10 cellular contexts compared by ENCODE assay signal in the genomic region with DNA sequence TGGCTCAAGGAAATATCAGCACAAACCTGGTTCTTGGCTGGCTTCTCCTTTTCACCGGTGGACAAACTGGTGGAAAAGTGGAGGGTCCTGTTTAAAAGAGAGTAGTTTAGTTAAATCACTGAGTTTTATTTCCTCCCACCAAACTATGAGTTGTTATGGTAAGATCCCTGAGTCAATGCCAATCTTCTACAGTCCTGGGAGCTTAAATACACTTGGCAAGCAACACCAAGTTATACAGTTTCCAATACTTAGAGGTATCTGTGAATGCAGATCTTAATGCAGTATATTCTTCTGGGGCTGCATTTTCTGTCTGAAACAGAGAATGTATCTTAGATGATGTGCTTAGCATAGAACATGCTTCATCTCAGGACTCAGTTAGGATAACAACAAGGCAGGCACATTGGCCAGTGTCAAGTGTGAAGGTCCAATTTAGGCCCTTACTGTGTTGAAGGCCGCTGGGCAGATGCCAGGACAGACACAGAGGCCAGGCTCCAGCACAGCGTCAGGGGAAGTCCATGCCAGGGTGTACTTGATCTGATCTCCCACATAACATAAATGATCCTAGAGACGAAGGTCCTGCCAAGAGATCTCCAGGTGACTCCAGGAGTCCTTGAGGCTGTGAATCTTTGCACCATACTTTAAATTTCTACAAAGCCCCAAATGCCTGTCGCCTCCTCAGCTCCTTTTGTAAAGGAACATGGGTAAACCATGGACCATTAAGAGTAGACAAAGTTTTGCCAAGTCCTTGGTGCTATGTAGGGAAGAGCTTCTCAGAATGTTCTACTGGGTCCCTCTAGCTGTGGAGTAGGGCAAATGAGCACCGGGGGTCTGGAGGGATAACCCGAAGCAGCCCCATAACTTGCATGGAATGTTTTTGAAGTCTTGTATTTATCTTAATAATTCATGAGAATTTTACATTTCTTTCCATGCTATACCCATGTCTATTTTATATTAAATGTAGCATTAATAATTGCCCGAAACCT.
DNase-seq lines count a peak whose midpoint lies in the region; ATAC-seq and TF ChIP-seq lines count a peak whose summit lies in the region.
"Had no signal": no experiment of that assay in that cellular context is flagged by ENCODE, and none has a peak within 500 bp of the region (broad histone marks: within the 10 kb centered on the region; RNA-seq: fewer than 3 reads in every experiment).

No MANE protein-coding gene starts in this region.

- H3K27me3 ChIP-seq in SK-N-SH (ENCODE audit: insufficient read depth), result no peaks in the 10 kb centered on the region; the same call in 1 of the 2 replicates
- H3K27me3 ChIP-seq: ascending aorta had no signal

- H3K79me2 ChIP-seq in SK-N-SH (ENCODE audit: insufficient read depth), result no peaks in the 10 kb centered on the region

- no peak for TF ChIP-seq POLR2A in erythroblast (IDR thresholded peaks at IDR 0.05; ENCODE audit: low read length)

- no peaks in the 10 kb centered on the region for H3F3A ChIP-seq in SK-N-SH (replicated peaks; ENCODE audit: insufficient read depth)

- H3K9me2 ChIP-seq in SK-N-SH, result no peaks in the 10 kb centered on the region

- 49% methylated on average over 6 of the region's 8 CpGs for WGBS in SK-N-SH (ENCODE audit: low lambda C conversion rate)

- H3K4me3 ChIP-seq in SK-N-SH (ENCODE audit: low read depth in 2 of 2, low read length in 1 of 2) (no peak overlapping the region), foreskin fibroblast (ENCODE audit: low read depth in 1 of 2, low read length in 2 of 2) (no peak overlapping the region)
- H3K4me3 ChIP-seq: ascending aorta had no signal

- H3K9me3 ChIP-seq in SK-N-SH, result no peaks in the 10 kb centered on the region
- H3K9me3 ChIP-seq: ascending aorta had no signal

- no peaks in the 10 kb centered on the region for H3K36me3 ChIP-seq in SK-N-SH (replicated peaks in 1 of 2; ENCODE audit: control insufficient read depth in 1 of 2, insufficient read depth in 2 of 2, low read length in 1 of 2)
- H3K36me3 ChIP-seq: ascending aorta had no signal

- ATAC-seq in GM19351 (IDR thresholded peaks at IDR 0.05; ENCODE audit: unreplicated experiment), result no peak
- ATAC-seq: activated CD8-positive, alpha-beta T cell treated with anti-CD3 and anti-CD28 coated beads for 36 hours had no signal

- no peak overlapping the region for H3K4me2 ChIP-seq in SK-N-SH

- POLR2A ChIA-PET in SK-N-SH (lab: Yijun Ruan, JAX), result no interaction called here

- H2AFZ ChIP-seq in SK-N-SH (ENCODE audit: low read depth), result no peak overlapping the region

- peak; percentile 37 for TF ChIP-seq CTCF in SK-N-SH (IDR thresholded peaks at IDR 0.05)
- peak; percentile 18 for TF ChIP-seq CTCF in foreskin fibroblast (IDR thresholded peaks at IDR 0.05; ENCODE audit: low read depth, low read length)

- DNase-seq in H4 (ENCODE audit: low spot score) (peak; percentile 35), SK-N-SH (no peak), foreskin fibroblast (peak in 1 of 2 donors; percentile 31), renal cortical epithelial cell (ENCODE audit: low read depth) (peak; percentile 50), T-helper 1 cell (no peak), erythroblast (lab: John Stamatoyannopoulos, UW) (no peak)
- DNase-seq: activated CD8-positive, alpha-beta T cell treated with anti-CD3 and anti-CD28 coated beads for 36 hours; naive B cell had no signal

- TF ChIP-seq RAD21 in SK-N-SH (IDR thresholded peaks at IDR 0.05; ENCODE audit: low read length), result no peak

- H4K20me1 ChIP-seq in SK-N-SH (ENCODE audit: insufficient read depth), result no peaks in the 10 kb centered on the region

- TF ChIP-seq EP300 in SK-N-SH (IDR thresholded peaks at IDR 0.05; ENCODE audit: borderline replicate concordance in 1 of 2, low read depth in 1 of 2, low read length in 1 of 2), result no peak

- H3K9ac ChIP-seq in SK-N-SH, result no peak overlapping the region

- H3K4me1 ChIP-seq in SK-N-SH (ENCODE audit: control insufficient read depth in 1 of 2, insufficient read depth in 2 of 2, low read depth in 1 of 2, low read length in 1 of 2), result no peaks in the 10 kb centered on the region; a peak in 1 of 4 replicates
- H3K4me1 ChIP-seq: ascending aorta had no signal

- CTCF ChIA-PET in SK-N-SH (lab: Yijun Ruan, JAX), result interaction anchor here (1.2 kb wide), 1 partner anchor 22 kb away, joined by 4 read pairs; no protein-coding TSS in a partner anchor

- no peak overlapping the region for H3K27ac ChIP-seq in SK-N-SH (ENCODE audit: low read depth in 2 of 2, low read length in 1 of 2)
- H3K27ac ChIP-seq: ascending aorta had no signal

TF ChIP-seq in SK-N-SH, 30 proteins besides CTCF, POLR2A, EP300 and RAD21:
- TF ChIP-seq NRF1 (IDR thresholded peaks at IDR 0.05; ENCODE audit: low read depth, low read length) (no peak), RCOR1 (IDR thresholded peaks at IDR 0.05; ENCODE audit: low read length) (no peak), SMC3 (IDR thresholded peaks at IDR 0.05; ENCODE audit: low read depth, low read length) (0 out of 2 replicates have a peak, but pooled peaks have one; percentile 25)

Comparison
In these comparisons a context has a peak if more than half of its experiments do, and no peak if none do; other contexts are left out.
1. DNase-seq: peak in H4 (single experiment) and renal cortical epithelial cell (single experiment); none in SK-N-SH (single experiment), T-helper 1 cell (0 of 5) and erythroblast (0 of 2).